ENCODE assay signal across 9 cellular contexts in the genomic region with DNA sequence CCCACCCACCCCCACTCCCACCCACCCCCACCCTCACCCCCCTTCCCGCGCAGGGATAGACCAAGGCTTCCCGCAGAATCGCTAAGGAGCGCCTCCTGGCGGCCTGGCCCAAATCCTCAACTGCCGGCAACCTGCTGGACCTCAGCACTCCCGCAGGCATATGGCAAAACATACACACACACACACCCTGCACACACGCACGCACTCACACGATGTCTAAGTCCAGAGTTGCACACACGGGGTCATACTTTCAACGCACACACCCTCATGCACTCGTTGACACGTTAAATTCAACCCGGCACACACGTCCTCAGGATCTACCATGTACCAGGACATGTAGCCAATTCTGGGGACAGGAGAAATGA. TPM values are rescaled to one million over a fixed set of nuclear protein-coding genes. Genes with fewer than 3 reads are reported as not detected.
DNase-seq lines count a peak whose midpoint lies in the region; ATAC-seq, FAIRE-seq and TF ChIP-seq lines count a peak whose summit lies in the region.
"Had no signal": no experiment of that assay in that cellular context is flagged by ENCODE, and none has a peak within 500 bp of the region (broad histone marks: within the 10 kb centered on the region; RNA-seq: fewer than 3 reads in every experiment).

No MANE protein-coding gene starts in this region.

- no peak overlapping the region for H3K4me3 ChIP-seq in GM12864 (ENCODE audit: low read depth, low read length)
- no peak overlapping the region for H3K4me3 ChIP-seq in Karpas-422 (ENCODE audit: low read length)

- H4K20me1 ChIP-seq in Karpas-422 (ENCODE audit: insufficient read depth, low read depth, low read length) = peaks cover 10% of the 10 kb centered on the region; the same call in 1 of the 2 replicates

- DNase-seq in AG08396 (ENCODE audit: low spot score) = peak; percentile 36
- DNase-seq in GM12864 (ENCODE audit: low read depth) = no peak
- peak; percentile 26 for DNase-seq in RPMI8226
- DNase-seq in germinal center (ENCODE audit: low spot score) = peak; percentile 21
- DNase-seq in Karpas-422 = no peak
- DNase-seq in RCC 7860 (ENCODE audit: low spot score) = no peak
- DNase-seq: mammary epithelial cell had no signal

- ATAC-seq in HG03565 (IDR thresholded peaks at IDR 0.05; ENCODE audit: unreplicated experiment) = no peak
- ATAC-seq in GM18909 (IDR thresholded peaks at IDR 0.05; ENCODE audit: poor library complexity, unreplicated experiment) = no peak

- H3K27ac ChIP-seq in Karpas-422 (ENCODE audit: low read length) = no peak overlapping the region

- H3K9ac ChIP-seq in Karpas-422 (ENCODE audit: low read length) = no peak overlapping the region

- TF ChIP-seq CTCF in GM12864 (IDR thresholded peaks at IDR 0.05; ENCODE audit: low read depth, low read length, missing control alignments) = peak; percentile 57

- H3K79me2 ChIP-seq in Karpas-422 (ENCODE audit: low read length) = no peaks in the 10 kb centered on the region

- no peaks in the 10 kb centered on the region for H3K9me3 ChIP-seq in Karpas-422 (ENCODE audit: low read length)

- no peaks in the 10 kb centered on the region for H3K36me3 ChIP-seq in Karpas-422 (ENCODE audit: insufficient read depth, low read length)

- H3K27me3 ChIP-seq in Karpas-422 (ENCODE audit: low read length) = no peaks in the 10 kb centered on the region

- FAIRE-seq in RCC 7860 (lab: Jason Lieb, UNC) = no peak

- no peak overlapping the region for H3K4me2 ChIP-seq in Karpas-422 (ENCODE audit: low read depth, low read length, poor library complexity, severe bottlenecking)

- no peaks in the 10 kb centered on the region for H3K4me1 ChIP-seq in Karpas-422 (ENCODE audit: low read length)

- H2AFZ ChIP-seq in Karpas-422 (ENCODE audit: low read length) = no peak overlapping the region

- no peaks in the 10 kb centered on the region for H3K9me2 ChIP-seq in Karpas-422 (replicated peaks; ENCODE audit: insufficient read depth, low read length)

RNA-seq across cellular contexts. Expression of a gene that starts 1.7 kb away (rescaled TPM):
- not detected in 2 replicates for total RNA-seq in Karpas-422 (2014; rRNA removed; shearing (Covaris generic); ENCODE audit: low replicate concordance)
- total RNA-seq: mammary epithelial cell had no signal

Comparison
In these comparisons a context has a peak if more than half of its experiments do, and no peak if none do; other contexts are left out.
1. DNase-seq: peak in AG08396 (single experiment), RPMI8226 (single experiment) and germinal center (single experiment); none in GM12864 (single experiment), Karpas-422 (single experiment) and RCC 7860 (single experiment).